Comparison of ENCODE assay signal across 22 cellular contexts in genomic region chr1:37949524-37950152, GRCh38.
"Had no signal": no experiment of that assay in that cellular context is flagged by ENCODE, and none has a peak within 500 bp of the region (broad histone marks: within the 10 kb centered on the region; RNA-seq: fewer than 3 reads in every experiment).

No MANE protein-coding gene starts in this region.

- DNase-seq: activated CD4-positive, alpha-beta memory T cell treated with anti-CD3 and anti-CD28 coated beads for 36 hours; activated CD4-positive, alpha-beta T cell treated with anti-CD3 and anti-CD28 coated beads for 36 hours; activated CD8-positive, alpha-beta memory T cell treated with anti-CD3 and anti-CD28 coated beads, Interleukin-2, amount 10 ng/mL, durations not matched to agents 7 days and 5 days; activated naive CD4-positive, alpha-beta T cell treated with anti-CD3 and anti-CD28 coated beads, Interleukin-2, amount 50 U/mL, for 16 hours; activated T-cell treated with anti-CD3 and anti-CD28 coated beads, Interleukin-2, amount 50 U/mL, for 24 hours; amniotic stem cell; effector CD8-positive, alpha-beta T cell; esophagus squamous epithelium; naive thymus-derived CD8-positive, alpha-beta T cell; retina; stimulated activated CD4-positive, alpha-beta T cell treated with anti-CD3 and anti-CD28 coated beads, Interleukin-4, amount 100 ng/mL, for 24 hours; stomach; WERI-Rb-1 had no signal

- H3K4me3 Mint-ChIP-seq: activated CD4-positive, alpha-beta memory T cell treated with anti-CD3 and anti-CD28 coated beads for 36 hours; activated CD4-positive, alpha-beta T cell treated with anti-CD3 and anti-CD28 coated beads for 36 hours; activated CD8-positive, alpha-beta memory T cell treated with anti-CD3 and anti-CD28 coated beads, Interleukin-2, amount 10 ng/mL, durations not matched to agents 7 days and 5 days; activated T-cell treated with anti-CD3 and anti-CD28 coated beads, Interleukin-2, amount 50 U/mL, for 24 hours; memory B cell; naive thymus-derived CD8-positive, alpha-beta T cell had no signal

- H2AFZ ChIP-seq: hepatocyte, parathyroid adenoma had no signal

- H3K4me3 ChIP-seq: coronary artery, esophagus squamous epithelium, hepatocyte, left lung, skin epidermis, stomach, thoracic aorta had no signal

- H3K79me2 ChIP-seq: hepatocyte, parathyroid adenoma had no signal

- H3K27me3 ChIP-seq: esophagus squamous epithelium, hepatocyte, left lung, stomach had no signal

- H3K9me3 Mint-ChIP-seq: activated CD4-positive, alpha-beta memory T cell treated with anti-CD3 and anti-CD28 coated beads for 36 hours; activated T-cell treated with anti-CD3 and anti-CD28 coated beads, Interleukin-2, amount 50 U/mL, for 24 hours; memory B cell; naive thymus-derived CD8-positive, alpha-beta T cell had no signal

- H3K27ac ChIP-seq: coronary artery, esophagus squamous epithelium, hepatocyte, left lung, parathyroid adenoma, skin epidermis, stomach, thoracic aorta, WERI-Rb-1 had no signal

- FAIRE-seq: endothelial cell of umbilical vein, keratinocyte had no signal

- ATAC-seq: activated CD4-positive, alpha-beta T cell treated with anti-CD3 and anti-CD28 coated beads for 36 hours; activated CD8-positive, alpha-beta memory T cell treated with anti-CD3 and anti-CD28 coated beads, Interleukin-2, amount 10 ng/mL, durations not matched to agents 7 days and 5 days; left lung; naive thymus-derived CD8-positive, alpha-beta T cell had no signal

- H3K9me3 ChIP-seq: esophagus squamous epithelium, left lung, stomach, thoracic aorta had no signal

- H3K4me2 ChIP-seq: hepatocyte had no signal

- H3K27ac Mint-ChIP-seq: activated CD4-positive, alpha-beta memory T cell treated with anti-CD3 and anti-CD28 coated beads for 36 hours; activated CD4-positive, alpha-beta T cell treated with anti-CD3 and anti-CD28 coated beads for 36 hours; activated CD8-positive, alpha-beta memory T cell treated with anti-CD3 and anti-CD28 coated beads, Interleukin-2, amount 10 ng/mL, durations not matched to agents 7 days and 5 days; activated T-cell treated with anti-CD3 and anti-CD28 coated beads, Interleukin-2, amount 50 U/mL, for 24 hours; memory B cell; naive thymus-derived CD8-positive, alpha-beta T cell had no signal

- H3K9ac ChIP-seq: parathyroid adenoma had no signal

- H3K27me3 Mint-ChIP-seq: activated CD4-positive, alpha-beta memory T cell treated with anti-CD3 and anti-CD28 coated beads for 36 hours; activated CD4-positive, alpha-beta T cell treated with anti-CD3 and anti-CD28 coated beads for 36 hours; activated CD8-positive, alpha-beta memory T cell treated with anti-CD3 and anti-CD28 coated beads, Interleukin-2, amount 10 ng/mL, durations not matched to agents 7 days and 5 days; activated T-cell treated with anti-CD3 and anti-CD28 coated beads, Interleukin-2, amount 50 U/mL, for 24 hours; memory B cell; naive thymus-derived CD8-positive, alpha-beta T cell had no signal

- H3K36me3 ChIP-seq: esophagus squamous epithelium, thoracic aorta, WERI-Rb-1 had no signal

- H3K36me3 Mint-ChIP-seq: activated CD4-positive, alpha-beta memory T cell treated with anti-CD3 and anti-CD28 coated beads for 36 hours; memory B cell; naive thymus-derived CD8-positive, alpha-beta T cell had no signal
